In the genomic region with DNA sequence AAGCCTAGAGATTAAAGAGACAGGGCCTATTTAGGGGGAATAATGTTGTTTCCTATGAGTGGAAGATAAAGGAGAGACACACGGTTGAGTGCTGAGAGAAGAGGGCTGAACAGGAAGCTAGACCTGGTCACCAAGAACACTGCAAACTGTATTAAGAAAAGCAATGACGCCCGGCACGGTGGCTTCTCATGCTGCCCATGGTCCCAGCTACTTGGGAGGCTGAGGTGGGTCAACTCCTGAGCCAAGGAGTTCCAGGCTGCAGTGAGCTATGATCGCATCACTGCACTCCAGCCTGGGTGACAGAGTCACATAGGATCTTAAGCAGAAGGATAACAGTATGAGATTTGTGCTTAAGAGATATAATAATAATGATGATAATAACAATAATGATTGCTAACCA, we compare ENCODE assay signal across 20 cellular contexts.
"Had no signal": no experiment of that assay in that cellular context is flagged by ENCODE, and none has a peak within 500 bp of the region (broad histone marks: within the 10 kb centered on the region; RNA-seq: fewer than 3 reads in every experiment).

No MANE protein-coding gene starts in this region.

- H3K4me1 ChIP-seq: gastroesophageal sphincter, left ventricle myocardium inferior, lower lobe of right lung, right lobe of liver, tibial nerve, upper lobe of right lung, vagina had no signal

- ATAC-seq: effector memory CD8-positive, alpha-beta T cell; gastroesophageal sphincter; natural killer cell treated with Interleukin-12 subunit alpha and Interleukin-12 subunit beta and Interleukin-15 and Interleukin-18, amount 100 ng/mL, for 72 hours; psoas muscle; stimulated activated memory B cell treated with anti-CD40 and anti-IgM and Interleukin-4, amounts not matched to agents 10 μg/mL and 1 μg/mL and 100 μg/mL, for 72 hours; upper lobe of right lung had no signal

- H3K9me3 ChIP-seq: esophagus squamous epithelium, gastroesophageal sphincter, left ventricle myocardium inferior, lower lobe of right lung, psoas muscle, right lobe of liver, tibial nerve, upper lobe of right lung, vagina had no signal

- H3K27ac ChIP-seq: epithelial cell of prostate, esophagus squamous epithelium, gastroesophageal sphincter, left ventricle myocardium inferior, lower lobe of right lung, psoas muscle, right lobe of liver, tibial nerve, upper lobe of right lung, vagina had no signal

- H3K27me3 ChIP-seq: esophagus squamous epithelium, gastroesophageal sphincter, right lobe of liver, tibial nerve, upper lobe of right lung, vagina had no signal

- H3K36me3 ChIP-seq: esophagus squamous epithelium, gastroesophageal sphincter, left ventricle myocardium inferior, lower lobe of right lung, right lobe of liver, tibial nerve, upper lobe of right lung, vagina had no signal

- H3K4me3 ChIP-seq: esophagus squamous epithelium, gastroesophageal sphincter, left ventricle myocardium inferior, lower lobe of right lung, psoas muscle, right lobe of liver, tibial nerve, upper lobe of right lung, vagina had no signal

- DNase-seq: cortex of kidney; effector memory CD8-positive, alpha-beta T cell; esophagus squamous epithelium; foreskin fibroblast; glutamatergic neuron; immature natural killer cell; left ventricle myocardium inferior; lower lobe of right lung; midbrain; psoas muscle; retina; right lobe of liver; stimulated activated CD4-positive, alpha-beta T cell treated with anti-CD3 and anti-CD28 coated beads, Interleukin-4, amount 100 ng/mL, for 24 hours; upper lobe of right lung had no signal
